In the genomic region with DNA sequence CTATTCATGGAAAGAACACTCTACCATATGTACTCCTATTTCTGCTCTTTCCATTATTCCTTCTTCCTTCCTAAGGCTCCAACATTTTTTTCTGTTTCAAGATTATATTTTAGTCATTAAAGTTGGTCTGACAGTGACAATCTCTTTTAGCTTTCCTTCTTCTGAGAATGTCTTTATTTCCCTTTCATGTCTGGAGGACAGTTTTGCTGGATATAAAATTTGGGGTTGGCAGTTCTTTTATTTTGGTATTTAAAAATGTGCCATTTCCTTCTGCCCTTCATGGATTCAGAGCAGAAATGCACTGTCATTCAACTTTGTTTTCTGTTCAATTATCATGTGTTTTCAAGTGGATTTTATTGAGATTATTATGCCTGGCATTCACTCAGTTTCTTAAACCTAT, we compare ENCODE assay signal across 11 cellular contexts.
"Had no signal": no experiment of that assay in that cellular context is flagged by ENCODE, and none has a peak within 500 bp of the region (broad histone marks: within the 10 kb centered on the region; RNA-seq: fewer than 3 reads in every experiment).

No MANE protein-coding gene starts in this region.

- H3K9ac ChIP-seq: GM23248 had no signal

- ATAC-seq: GM23338, HCT116 had no signal

- DNase-seq: GM23248, GOT3, H7, H9, HCEC 1CT, HFFc6 had no signal

- FAIRE-seq: H1, H54 had no signal

- H3K4me2 ChIP-seq: GM23338 had no signal

- H2AFZ ChIP-seq: GM23248, GM23338 had no signal

- H3K9me3 ChIP-seq: HAP-1 had no signal

- H3K27ac ChIP-seq: GM23248 had no signal

- H3K36me3 ChIP-seq: HAP-1 had no signal

- H3K4me3 ChIP-seq: GM23248, GM23338, HAP-1 had no signal

- H3K4me1 ChIP-seq: HAP-1 had no signal
